In the genomic region with DNA sequence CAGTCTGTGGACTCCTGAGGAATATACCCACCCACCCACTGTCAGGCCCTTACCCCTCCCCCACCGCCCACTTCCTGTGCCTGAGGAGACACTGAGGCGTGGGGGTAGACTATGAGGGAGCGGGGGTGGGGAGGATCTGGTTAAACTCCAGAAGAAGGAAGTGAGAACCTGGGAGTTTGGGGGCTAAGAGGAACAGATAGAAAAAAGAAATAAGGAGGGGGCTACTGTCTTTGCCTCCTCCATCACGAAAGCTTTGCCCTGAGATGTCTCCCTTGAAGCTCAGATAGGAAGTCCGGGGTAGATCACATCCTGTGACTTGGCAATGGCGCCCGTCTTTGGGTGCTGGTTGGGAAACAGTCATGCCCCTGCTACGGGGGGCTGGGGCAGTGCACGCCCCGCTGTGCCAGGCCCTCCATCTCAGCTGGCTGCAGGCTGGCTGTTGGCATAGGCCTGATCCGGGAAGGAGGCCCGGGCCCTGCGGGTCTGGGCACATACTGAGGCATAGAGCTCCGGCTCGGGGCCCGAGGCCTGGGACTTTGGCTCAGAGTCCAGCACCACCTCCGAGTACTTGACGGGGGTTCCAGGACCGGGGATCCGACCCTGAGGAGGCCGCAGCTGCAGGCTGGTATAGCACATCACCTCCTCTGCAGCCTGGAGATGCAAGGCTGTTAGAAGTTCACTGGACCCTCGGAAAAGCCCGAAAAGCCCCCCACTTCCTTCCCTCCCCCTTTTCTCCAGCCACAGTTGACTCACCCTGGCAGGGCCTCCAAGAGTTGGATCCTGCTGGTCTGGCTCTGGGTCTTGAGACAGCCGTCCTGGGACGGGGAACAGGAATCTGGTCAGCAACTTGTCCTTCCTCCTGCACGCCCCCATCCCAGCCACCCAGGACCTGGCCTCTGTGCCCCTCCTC, we compare ENCODE assay signal across 9 cellular contexts. TPM values are rescaled to one million over a fixed set of nuclear protein-coding genes. Genes with fewer than 3 reads are reported as not detected.
DNase-seq lines count a peak whose midpoint lies in the region; ATAC-seq and TF ChIP-seq lines count a peak whose summit lies in the region.
"Had no signal": no experiment of that assay in that cellular context is flagged by ENCODE, and none has a peak within 500 bp of the region (broad histone marks: within the 10 kb centered on the region; RNA-seq: fewer than 3 reads in every experiment).

No MANE protein-coding gene starts in this region.

- peaks cover 1% of the 10 kb centered on the region; the same call in 1 of the 2 replicates for H3K27me3 ChIP-seq in H7 (ENCODE audit: control insufficient read depth, insufficient read depth, low read length)

- no peaks in the 10 kb centered on the region for H3K36me3 ChIP-seq in H7 (replicated peaks; ENCODE audit: control insufficient read depth, insufficient read depth, low read length)

- no peak for TF ChIP-seq CTCF in chondrocyte (IDR thresholded peaks at IDR 0.05)

- peaks cover 41 to 75% of the 10 kb centered on the region in 2 donors for H3K4me1 Mint-ChIP-seq in stimulated activated naive B cell treated with anti-CD40 and anti-IgM and Interleukin-4, amounts not matched to agents 10 μg/mL and 1 μg/mL and 100 μg/mL, for 72 hours
- H3K4me1 Mint-ChIP-seq in chondrocyte (ENCODE audit: low read depth): peaks cover 22% of the 10 kb centered on the region

- H3K4me3 ChIP-seq in H7 (ENCODE audit: insufficient read depth, low read depth, low read length): no peak overlapping the region

- DNase-seq in H7 (peak; percentile 46), fibroblast of gingiva (ENCODE audit: low read depth) (peak; percentile 53), NCI-H82 treated with DMSO at 0.1 percent for 48 hours (lab: John Stamatoyannopoulos, UW; ENCODE audit: unreplicated experiment) (no peak), DMS79 treated with DMSO at 0.1 percent for 48 hours (lab: John Stamatoyannopoulos, UW) (no peak), AG08396 (ENCODE audit: low spot score) (no peak), chondrocyte (ENCODE audit: low spot score) (no peak)
- peak; percentile 53 to 64 for DNase-seq in activated CD4-positive, alpha-beta T cell treated with anti-CD3 and anti-CD28 coated beads for 4 hours
- no peak for DNase-seq in stimulated activated naive B cell treated with anti-CD40 and anti-IgM and Interleukin-4, amounts not matched to agents 10 μg/mL and 1 μg/mL and 100 μg/mL, for 72 hours

- H3K4me3 Mint-ChIP-seq in stimulated activated naive B cell treated with anti-CD40 and anti-IgM and Interleukin-4, amounts not matched to agents 10 μg/mL and 1 μg/mL and 100 μg/mL, for 72 hours: peak overlapping the region; percentile 51 to 82
- no peak overlapping the region for H3K4me3 Mint-ChIP-seq in chondrocyte (ENCODE audit: unreplicated experiment)

- peak overlapping the region; percentile 87 for H3K27ac Mint-ChIP-seq in stimulated activated naive B cell treated with anti-CD40 and anti-IgM and Interleukin-4, amounts not matched to agents 10 μg/mL and 1 μg/mL and 100 μg/mL, for 72 hours
- H3K27ac Mint-ChIP-seq in chondrocyte (ENCODE audit: unreplicated experiment): no peak overlapping the region

- H3K9me3 Mint-ChIP-seq in stimulated activated naive B cell treated with anti-CD40 and anti-IgM and Interleukin-4, amounts not matched to agents 10 μg/mL and 1 μg/mL and 100 μg/mL, for 72 hours: no peaks in the 10 kb centered on the region
- no peaks in the 10 kb centered on the region for H3K9me3 Mint-ChIP-seq in chondrocyte (ENCODE audit: low read depth)

- H3K27me3 Mint-ChIP-seq in stimulated activated naive B cell treated with anti-CD40 and anti-IgM and Interleukin-4, amounts not matched to agents 10 μg/mL and 1 μg/mL and 100 μg/mL, for 72 hours: no peaks in the 10 kb centered on the region
- H3K27me3 Mint-ChIP-seq in chondrocyte (ENCODE audit: low read depth): no peaks in the 10 kb centered on the region

- no peak for ATAC-seq in stimulated activated naive B cell treated with anti-CD40 and anti-IgM and Interleukin-4, amounts not matched to agents 10 μg/mL and 1 μg/mL and 100 μg/mL, for 72 hours (replicated peaks)

- peaks cover 1 to 5% of the 10 kb centered on the region in 2 donors for H3K36me3 Mint-ChIP-seq in stimulated activated naive B cell treated with anti-CD40 and anti-IgM and Interleukin-4, amounts not matched to agents 10 μg/mL and 1 μg/mL and 100 μg/mL, for 72 hours
- no peaks in the 10 kb centered on the region for H3K36me3 Mint-ChIP-seq in chondrocyte (ENCODE audit: low read depth)

RNA-seq across cellular contexts. Expression of a gene that starts 1.0 kb away (rescaled TPM):
- total RNA-seq in H7 (2014; rRNA removed; shearing (Covaris generic)): 0.69 and 2.3 TPM in 2 replicates
- total RNA-seq in chondrocyte: not detected in 3 replicates
- total RNA-seq: lung microvascular endothelial cell had no signal

RNA-seq across cellular contexts. Expression of a gene that starts 8.1 kb away (rescaled TPM):
- 10,629 and 14,347 TPM in 2 replicates for total RNA-seq in H7 (2014; rRNA removed; shearing (Covaris generic))
- total RNA-seq in chondrocyte: 11,782 to 13,339 TPM (median 12,386 TPM) in 3 replicates

RNA-seq across cellular contexts. Expression of a gene that starts 8.4 kb away (rescaled TPM):
- 4.1 and 9.3 TPM in 2 replicates for total RNA-seq in H7 (2014; rRNA removed; shearing (Covaris generic))
- 31.1 to 55.2 TPM (median 52.2 TPM) in 3 replicates for total RNA-seq in chondrocyte

RNA-seq across cellular contexts. Expression of a gene that starts 15.3 kb away (rescaled TPM):
- 17.4 and 21.4 TPM in 2 replicates for total RNA-seq in H7 (2014; rRNA removed; shearing (Covaris generic))
- total RNA-seq in chondrocyte: 0.79 to 2.3 TPM (median 0.85 TPM) in 3 replicates

RNA-seq across cellular contexts. Expression of a gene that starts 24.0 kb away (rescaled TPM):
- 0.78 TPM in 1 of 2 replicates, not detected in the other for total RNA-seq in H7 (2014; rRNA removed; shearing (Covaris generic))
- 2.9 to 3.6 TPM in 2 of 3 replicates, not detected in the other for total RNA-seq in chondrocyte
- total RNA-seq: lung microvascular endothelial cell had no signal

Comparison
In these comparisons a context has a peak if more than half of its experiments do, and no peak if none do; other contexts are left out.
1. DNase-seq: peak in H7 (single experiment), activated CD4-positive, alpha-beta T cell treated with anti-CD3 and anti-CD28 coated beads for 4 hours (2 of 2) and fibroblast of gingiva (single experiment); none in stimulated activated naive B cell treated with anti-CD40 and anti-IgM and Interleukin-4, amounts not matched to agents 10 μg/mL and 1 μg/mL and 100 μg/mL, for 72 hours (single experiment), NCI-H82 treated with DMSO at 0.1 percent for 48 hours (single experiment), DMS79 treated with DMSO at 0.1 percent for 48 hours (single experiment), AG08396 (single experiment) and chondrocyte (single experiment).